ENCODE assay signal across 8 cellular contexts in the genomic region with DNA sequence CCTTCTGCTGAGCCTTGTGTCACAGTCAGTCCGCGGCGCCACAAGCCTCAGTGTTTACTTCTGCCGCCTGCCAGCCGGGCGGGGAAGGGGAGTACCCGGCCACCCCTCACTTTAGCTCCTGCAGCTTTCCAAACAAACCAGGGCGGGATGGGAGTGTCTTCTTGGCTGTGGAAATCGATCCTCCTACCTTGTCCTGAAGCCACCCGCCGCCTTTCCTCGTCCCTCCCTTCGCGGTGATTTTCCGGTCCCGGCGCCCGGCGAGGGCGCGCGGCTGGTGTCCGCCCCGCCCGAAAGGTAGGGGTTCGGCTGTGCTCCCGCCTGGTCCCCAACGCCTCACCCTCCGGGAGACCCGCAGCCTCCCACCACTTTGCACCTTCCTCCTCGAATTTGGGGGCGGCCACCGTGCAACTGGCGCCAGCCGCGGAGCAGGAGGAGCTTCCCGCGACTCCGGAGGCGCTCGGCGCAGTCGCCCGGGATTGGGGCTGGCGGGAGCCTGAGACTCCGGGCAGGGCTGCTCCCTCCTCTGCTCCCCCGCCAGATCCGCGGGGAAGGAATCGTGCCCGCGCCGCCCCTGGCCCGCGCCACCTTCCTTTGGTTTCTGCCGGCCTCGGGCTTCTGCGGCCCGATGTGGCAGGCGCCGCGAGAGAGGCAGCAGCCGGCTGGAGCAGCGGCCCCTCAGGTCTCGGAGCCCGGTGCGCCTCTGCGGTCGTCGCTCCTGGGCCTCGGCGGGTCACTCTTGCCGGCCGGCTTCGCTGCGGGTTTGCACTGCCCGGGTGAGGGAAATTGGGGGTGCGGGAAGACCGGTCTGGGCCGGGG. TPM values are rescaled to one million over a fixed set of nuclear protein-coding genes. Genes with fewer than 3 reads are reported as not detected.
DNase-seq lines count a peak whose midpoint lies in the region; ATAC-seq and TF ChIP-seq lines count a peak whose summit lies in the region.

No MANE protein-coding gene starts in this region.

- no peaks in the 10 kb centered on the region for H3K36me3 ChIP-seq in NT2/D1 (ENCODE audit: insufficient read depth, insufficient read length, low read length)
- no peaks in the 10 kb centered on the region for H3K36me3 ChIP-seq in skeletal muscle satellite cell (ENCODE audit: insufficient read depth, low read length)

- H3K9ac ChIP-seq in NT2/D1 (ENCODE audit: insufficient read length, low read depth) (peak overlapping the region; percentile 88), skeletal muscle satellite cell (ENCODE audit: low read depth, low read length) (peak overlapping the region; percentile 77)

- peaks cover 4% of the 10 kb centered on the region for H3K27me3 ChIP-seq in NT2/D1 (ENCODE audit: insufficient read depth, insufficient read length)
- no peaks in the 10 kb centered on the region for H3K27me3 ChIP-seq in skeletal muscle satellite cell (ENCODE audit: control insufficient read depth, insufficient read depth, low read length)

- H3K9me3 ChIP-seq in NT2/D1 (ENCODE audit: insufficient read depth, low read length) = no peaks in the 10 kb centered on the region
- no peaks in the 10 kb centered on the region for H3K9me3 ChIP-seq in skeletal muscle satellite cell (replicated peaks; ENCODE audit: low read length)

- no peak for TF ChIP-seq CTCF in cardiac fibroblast (IDR thresholded peaks at IDR 0.05; ENCODE audit: low read depth, low read length)

- TF ChIP-seq POLR2A in GM18505 (IDR thresholded peaks at IDR 0.05; ENCODE audit: borderline replicate concordance, extremely low read depth, insufficient read depth, insufficient read length) = peak; percentile 91

- ATAC-seq in GM18505 (IDR thresholded peaks at IDR 0.05; ENCODE audit: unreplicated experiment) = peak; percentile 45
- ATAC-seq in HG03095 (IDR thresholded peaks at IDR 0.05; ENCODE audit: unreplicated experiment) = peak; percentile 39
- ATAC-seq in GM18870 (IDR thresholded peaks at IDR 0.05; ENCODE audit: unreplicated experiment) = no peak

- peak overlapping the region; percentile 94 for H3K4me2 ChIP-seq in skeletal muscle satellite cell (ENCODE audit: low read length)

- H3K4me1 ChIP-seq in NT2/D1 (ENCODE audit: insufficient read depth, insufficient read length) = no peaks in the 10 kb centered on the region
- H3K4me1 ChIP-seq in skeletal muscle satellite cell (ENCODE audit: control insufficient read depth, insufficient read depth, low read length) = peaks cover 31% of the 10 kb centered on the region

- H3K4me3 ChIP-seq in NT2/D1 (ENCODE audit: insufficient read length, low read depth) = peak overlapping the region; percentile 72
- H3K4me3 ChIP-seq in cardiac fibroblast (replicated peaks in 1 of 2; ENCODE audit: low read depth in 2 of 2, low read length in 2 of 2) = peak overlapping the region; percentile 89 to 93
- H3K4me3 ChIP-seq in skeletal muscle satellite cell (ENCODE audit: low read length) = peak overlapping the region; percentile 93

- DNase-seq in Ammon's horn (ENCODE audit: low spot score) (peak; percentile 86), NT2/D1 (ENCODE audit: low read depth, low spot score) (peak; percentile 47), cardiac fibroblast (ENCODE audit: low read depth in 2 of 2) (peak; percentile 50), inferior parietal cortex (ENCODE audit: extremely low spot score) (peak; percentile 56)

RNA-seq across cellular contexts. Expression of a gene that starts 30.7 kb away (rescaled TPM):
- 2.0 and 3.5 TPM in 2 replicates for total RNA-seq in skeletal muscle satellite cell (2012; rRNA removed)
